Comparison of ENCODE assay signal across 8 cellular contexts in the genomic region with DNA sequence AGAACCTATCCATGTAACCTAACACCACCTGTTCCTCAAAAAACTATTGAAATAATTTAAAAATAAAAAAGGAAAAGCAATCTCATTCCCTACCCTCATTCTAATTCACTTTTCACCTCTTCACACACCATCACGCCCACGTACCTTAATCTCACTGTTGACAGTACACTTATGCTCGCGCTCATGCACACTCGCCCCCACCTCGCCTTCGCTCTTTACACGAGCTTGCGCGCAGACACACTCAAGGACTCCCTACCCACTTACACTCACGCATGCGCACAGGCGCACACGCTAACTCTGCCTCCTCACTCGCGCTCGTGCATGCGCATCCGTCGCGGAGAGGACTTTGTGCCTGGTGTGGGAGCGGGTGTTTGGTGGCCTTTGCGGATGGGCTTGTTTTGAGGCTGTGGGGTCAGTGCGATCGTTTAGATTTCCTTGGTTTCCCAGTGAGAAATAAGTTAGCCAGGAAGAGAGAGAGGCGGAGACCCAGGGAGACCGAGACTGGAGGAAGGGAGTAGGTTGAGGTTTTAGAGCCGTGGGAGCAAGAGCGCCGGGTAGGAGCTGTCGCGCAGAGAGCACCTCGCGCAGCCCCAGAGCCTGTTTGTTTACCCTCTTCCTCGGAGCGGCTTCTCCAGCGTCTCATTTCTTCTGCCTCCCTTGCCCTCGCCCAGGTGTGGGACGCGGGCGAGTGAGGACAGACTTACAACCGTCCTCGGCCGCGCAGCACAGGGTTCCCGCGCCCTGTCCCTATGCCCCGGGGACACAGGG. TPM values are rescaled to one million over a fixed set of nuclear protein-coding genes. Genes with fewer than 3 reads are reported as not detected.
DNase-seq lines count a peak whose midpoint lies in the region; ATAC-seq and TF ChIP-seq lines count a peak whose summit lies in the region.

No MANE protein-coding gene starts in this region.

- H3K27me3 Mint-ChIP-seq in activated CD8-positive, alpha-beta T cell treated with anti-CD3 and anti-CD28 coated beads for 36 hours = peaks cover 53% of the 10 kb centered on the region
- H3K27me3 Mint-ChIP-seq in memory B cell = peaks cover 43% of the 10 kb centered on the region

- no peak for TF ChIP-seq CTCF in activated CD8-positive, alpha-beta T cell treated with anti-CD3 and anti-CD28 coated beads for 36 hours (IDR thresholded peaks at IDR 0.05)

- peak; percentile 77 for ATAC-seq in HG03045 (IDR thresholded peaks at IDR 0.05; ENCODE audit: unreplicated experiment)
- peak; percentile 81 for ATAC-seq in activated CD8-positive, alpha-beta T cell treated with anti-CD3 and anti-CD28 coated beads for 36 hours
- peak; percentile 81 for ATAC-seq in memory B cell (ENCODE audit: low read depth)

- POLR2A ChIA-PET in activated CD8-positive, alpha-beta T cell treated with anti-CD3 and anti-CD28 coated beads for 36 hours (lab: Charles Lee) = interaction anchor here (0.9 to 1.9 kb wide), 2 partner anchors 11 to 43 kb away, joined by 4 to 5 read pairs; no protein-coding TSS in a partner anchor

- H3K27ac Mint-ChIP-seq in activated CD8-positive, alpha-beta T cell treated with anti-CD3 and anti-CD28 coated beads for 36 hours = no peak overlapping the region
- H3K27ac Mint-ChIP-seq in memory B cell = peak overlapping the region; percentile 7

- H3K4me3 Mint-ChIP-seq in activated CD8-positive, alpha-beta T cell treated with anti-CD3 and anti-CD28 coated beads for 36 hours = peak overlapping the region; percentile 84
- H3K4me3 Mint-ChIP-seq in memory B cell = peak overlapping the region; percentile 85

- DNase-seq in DMS 273 (lab: John Stamatoyannopoulos, UW; ENCODE audit: unreplicated experiment) (peak; percentile 63), DMS 273 treated with DMSO at 0.1 percent for 48 hours (lab: John Stamatoyannopoulos, UW) (no peak), NCI-H446 treated with DMSO at 0.1 percent for 48 hours (lab: John Stamatoyannopoulos, UW) (peak; percentile 47), memory B cell (ENCODE audit: low spot score in 2 of 2) (peak; percentile 56 to 59)
- DNase-seq in activated CD8-positive, alpha-beta T cell treated with anti-CD3 and anti-CD28 coated beads for 36 hours = peak; percentile 77
- peak; percentile 62 for DNase-seq in effector CD4-positive, alpha-beta T cell
- DNase-seq in stimulated activated CD8-positive, alpha-beta memory T cell treated with anti-CD3 and anti-CD28 coated beads, Interleukin-12 subunit alpha, Interleukin-12 subunit beta, amount 100 ng/mL, for 1 hour (ENCODE audit: low read depth) = peak; percentile 71

- CTCF ChIA-PET in activated CD8-positive, alpha-beta T cell treated with anti-CD3 and anti-CD28 coated beads for 36 hours (lab: Charles Lee) = interaction anchor here (1.8 kb wide), 1 partner anchor 143 kb away, joined by 4 read pairs; no protein-coding TSS in a partner anchor

- intact Hi-C loops in activated CD8-positive, alpha-beta T cell treated with anti-CD3 and anti-CD28 coated beads for 36 hours (cut with micrococcal nuclease) = no loop called here

- H3K36me3 Mint-ChIP-seq in activated CD8-positive, alpha-beta T cell treated with anti-CD3 and anti-CD28 coated beads for 36 hours (ENCODE audit: low read depth) = no peaks in the 10 kb centered on the region
- no peaks in the 10 kb centered on the region for H3K36me3 Mint-ChIP-seq in memory B cell

- no peaks in the 10 kb centered on the region for H3K9me3 Mint-ChIP-seq in activated CD8-positive, alpha-beta T cell treated with anti-CD3 and anti-CD28 coated beads for 36 hours
- H3K9me3 Mint-ChIP-seq in memory B cell = peaks cover 4% of the 10 kb centered on the region

- H3K4me1 Mint-ChIP-seq in activated CD8-positive, alpha-beta T cell treated with anti-CD3 and anti-CD28 coated beads for 36 hours (ENCODE audit: low read depth) = peaks cover 33% of the 10 kb centered on the region
- peaks cover 21% of the 10 kb centered on the region for H3K4me1 Mint-ChIP-seq in memory B cell

RNA-seq across cellular contexts. Expression of a gene that starts 8.1 kb away (rescaled TPM):
- total RNA-seq in activated CD8-positive, alpha-beta T cell treated with anti-CD3 and anti-CD28 coated beads for 36 hours = not detected

RNA-seq across cellular contexts. Expression of a gene that starts 27.4 kb away (rescaled TPM):
- total RNA-seq in activated CD8-positive, alpha-beta T cell treated with anti-CD3 and anti-CD28 coated beads for 36 hours = 10 to 100 TPM; 16.8 to 17.5 TPM
